ENCODE assay signal across 1 cellular context in genomic region chr11:76806131-76806530, GRCh38.
TF ChIP-seq lines count a peak whose summit lies in the region.

No MANE protein-coding gene starts in this region.

TF ChIP-seq in K562, 482 proteins besides CTCF, POLR2A, EP300 and RAD21:
- TF ChIP-seq HBP1 (CRISPR knock-in tag; IDR thresholded peaks at IDR 0.05) (no peak), CCNT2 (IDR thresholded peaks at IDR 0.05; ENCODE audit: borderline replicate concordance, extremely low read depth, insufficient read length, low read depth, low read length) (no peak), SIRT6 (IDR thresholded peaks at IDR 0.05; ENCODE audit: low read depth, low read length) (no peak), ZNF282 (CRISPR knock-in tag; IDR thresholded peaks at IDR 0.05) (no peak), SLC30A9 (CRISPR knock-in tag; IDR thresholded peaks at IDR 0.05) (no peak), TFE3 (CRISPR knock-in tag; IDR thresholded peaks at IDR 0.05) (no peak), FOXA1 (IDR thresholded peaks at IDR 0.05; ENCODE audit: borderline replicate concordance) (no peak), PRMT5 (CRISPR knock-in tag; IDR thresholded peaks at IDR 0.05) (no peak), NCOR1 (IDR thresholded peaks at IDR 0.05) (no peak)
TF ChIP-seq in K562: peak in this region for 0.
